16 cellular contexts compared by ENCODE assay signal in genomic region chr2:25079050-25079635, GRCh38. TPM values are rescaled to one million over a fixed set of nuclear protein-coding genes. Genes with fewer than 3 reads are reported as not detected.
DNase-seq lines count a peak whose midpoint lies in the region; ATAC-seq and TF ChIP-seq lines count a peak whose summit lies in the region.
"Had no signal": no experiment of that assay in that cellular context is flagged by ENCODE, and none has a peak within 500 bp of the region (broad histone marks: within the 10 kb centered on the region; RNA-seq: fewer than 3 reads in every experiment).

No MANE protein-coding gene starts in this region.

- H3K4me1 ChIP-seq in left ventricle myocardium inferior = peaks cover 69% of the 10 kb centered on the region
- H3K4me1 ChIP-seq in thyroid gland = peaks cover 53 to 66% of the 10 kb centered on the region in 2 donors

- WGBS in thyroid gland, 2 donors = 87 to 90% methylated on average over 3 of the region's 3 CpGs

- peaks cover 8% of the 10 kb centered on the region for H3K4me1 Mint-ChIP-seq in WTC11

- H3K27me3 ChIP-seq in left ventricle myocardium inferior (ENCODE audit: low read depth) = no peaks in the 10 kb centered on the region
- H3K27me3 ChIP-seq in dorsolateral prefrontal cortex = no peaks in the 10 kb centered on the region
- H3K27me3 ChIP-seq in thyroid gland = no peaks in the 10 kb centered on the region
- H3K27me3 ChIP-seq: ovary, transverse colon had no signal

- H3K4me3 Mint-ChIP-seq in WTC11 = no peak overlapping the region
- H3K4me3 Mint-ChIP-seq: activated naive CD4-positive, alpha-beta T cell treated with anti-CD3 and anti-CD28 coated beads for 36 hours; CD8-positive, alpha-beta T cell; endodermal cell had no signal

- TF ChIP-seq POLR2A in thyroid gland (IDR thresholded peaks at IDR 0.05) = no peak

- no peak overlapping the region for H3K27ac Mint-ChIP-seq in WTC11
- H3K27ac Mint-ChIP-seq: activated naive CD4-positive, alpha-beta T cell treated with anti-CD3 and anti-CD28 coated beads for 36 hours; CD8-positive, alpha-beta T cell; endodermal cell had no signal

- CTCF ChIA-PET in WTC11 (lab: Charles Lee) = interaction anchor here (0.6 kb wide), 1 partner anchor 962 kb away, joined by 5 read pairs; no protein-coding TSS in a partner anchor

- no peaks in the 10 kb centered on the region for H3K27me3 Mint-ChIP-seq in WTC11 (ENCODE audit: low read depth)

- H3K4me3 ChIP-seq in left ventricle myocardium inferior (no peak overlapping the region), dorsolateral prefrontal cortex (peak overlapping the region in 10 of 59 donors; percentile 0 to 32 (median 22)), thyroid gland (replicated peaks in 1 of 3) (no peak overlapping the region)
- H3K4me3 ChIP-seq: lung, ovary, transverse colon had no signal

- H3K36me3 Mint-ChIP-seq in WTC11 = peaks cover 2% of the 10 kb centered on the region; the same call in 1 of the 2 replicates
- H3K36me3 Mint-ChIP-seq: CD8-positive, alpha-beta T cell had no signal

- H3K9me3 Mint-ChIP-seq in WTC11 = peaks cover 6% of the 10 kb centered on the region; the same call in 1 of the 2 replicates
- H3K9me3 Mint-ChIP-seq: activated naive CD4-positive, alpha-beta T cell treated with anti-CD3 and anti-CD28 coated beads for 36 hours; CD8-positive, alpha-beta T cell; endodermal cell had no signal

- intact Hi-C loops in left ventricle myocardium inferior (cut with micrococcal nuclease) (no loop called here), left cardiac atrium (cut with DNase I) (no loop called here), dorsolateral prefrontal cortex (cut with DNase I) (no loop called here), thyroid gland (cut with DNase I) (no loop called here)

- DNase-seq in left ventricle myocardium inferior (no peak), left cardiac atrium (no peak), NCI-H2196 treated with DMSO at 0.1 percent for 48 hours (lab: John Stamatoyannopoulos, UW; ENCODE audit: unreplicated experiment) (peak; percentile 64), dorsolateral prefrontal cortex (peak in 1 of 10 donors; percentile 30), thyroid gland (no peak), T1000 (lab: John Stamatoyannopoulos, UW) (no peak), WTC11 (ENCODE audit: low spot score) (no peak), NCI-H1048 (lab: John Stamatoyannopoulos, UW) (no peak)
- DNase-seq: activated CD4-positive, alpha-beta T cell treated with anti-CD3 and anti-CD28 coated beads, Interleukin-2, amount 50 U/mL, for 48 hours; activated naive CD4-positive, alpha-beta T cell treated with anti-CD3 and anti-CD28 coated beads for 36 hours; CD8-positive, alpha-beta T cell; ovary; stimulated activated naive CD4-positive, alpha-beta T cell; transverse colon had no signal

- H3K9me3 ChIP-seq in left ventricle myocardium inferior (replicated peaks) (no peaks in the 10 kb centered on the region), thyroid gland (no peaks in the 10 kb centered on the region)
- H3K9me3 ChIP-seq: ovary, transverse colon had no signal

- H3K36me3 ChIP-seq in left ventricle myocardium inferior (no peaks in the 10 kb centered on the region), thyroid gland (no peaks in the 10 kb centered on the region)
- H3K36me3 ChIP-seq: ovary, transverse colon had no signal

- POLR2A ChIA-PET in WTC11 (lab: Charles Lee) = interaction anchor here (0.6 kb wide), 1 partner anchor 15 kb away, joined by 7 read pairs; no protein-coding TSS in a partner anchor

- ATAC-seq in left cardiac atrium (no peak), WTC11 (no peak)
- ATAC-seq: CD8-positive, alpha-beta T cell had no signal

- TF ChIP-seq CTCF in left ventricle myocardium inferior (IDR thresholded peaks at IDR 0.05; ENCODE audit: borderline replicate concordance) (no peak), dorsolateral prefrontal cortex (IDR thresholded peaks at IDR 0.05 in 54 of 56, conservative IDR thresholded peaks at IDR 0.05 in 2 of 56; ENCODE audit: low read depth in 1 of 56, partially characterized antibody in 56 of 56) (no peak), thyroid gland (IDR thresholded peaks at IDR 0.05) (no peak), WTC11 (IDR thresholded peaks at IDR 0.05) (no peak)

- peak overlapping the region; percentile 72 for H3K27ac ChIP-seq in left ventricle myocardium inferior (replicated peaks)
- peak overlapping the region in 42 of 59 donors; percentile 1 to 83 (median 42) for H3K27ac ChIP-seq in dorsolateral prefrontal cortex
- H3K27ac ChIP-seq in thyroid gland = peak overlapping the region in 2 of 3 donors; percentile 89 to 92
- H3K27ac ChIP-seq: ovary had no signal

TF ChIP-seq in WTC11, 78 proteins besides CTCF, POLR2A, EP300 and RAD21:
- TF ChIP-seq CREM (CRISPR knock-in tag; IDR thresholded peaks at IDR 0.05) = no peak
- no peak for TF ChIP-seq FOXK1 (CRISPR knock-in tag; IDR thresholded peaks at IDR 0.05)
- TF ChIP-seq ZBTB21 (CRISPR knock-in tag; IDR thresholded peaks at IDR 0.05; ENCODE audit: borderline replicate concordance) = no peak
- TF ChIP-seq IRF1 (CRISPR knock-in tag; IDR thresholded peaks at IDR 0.05) = no peak
- TF ChIP-seq, protein P1, sequence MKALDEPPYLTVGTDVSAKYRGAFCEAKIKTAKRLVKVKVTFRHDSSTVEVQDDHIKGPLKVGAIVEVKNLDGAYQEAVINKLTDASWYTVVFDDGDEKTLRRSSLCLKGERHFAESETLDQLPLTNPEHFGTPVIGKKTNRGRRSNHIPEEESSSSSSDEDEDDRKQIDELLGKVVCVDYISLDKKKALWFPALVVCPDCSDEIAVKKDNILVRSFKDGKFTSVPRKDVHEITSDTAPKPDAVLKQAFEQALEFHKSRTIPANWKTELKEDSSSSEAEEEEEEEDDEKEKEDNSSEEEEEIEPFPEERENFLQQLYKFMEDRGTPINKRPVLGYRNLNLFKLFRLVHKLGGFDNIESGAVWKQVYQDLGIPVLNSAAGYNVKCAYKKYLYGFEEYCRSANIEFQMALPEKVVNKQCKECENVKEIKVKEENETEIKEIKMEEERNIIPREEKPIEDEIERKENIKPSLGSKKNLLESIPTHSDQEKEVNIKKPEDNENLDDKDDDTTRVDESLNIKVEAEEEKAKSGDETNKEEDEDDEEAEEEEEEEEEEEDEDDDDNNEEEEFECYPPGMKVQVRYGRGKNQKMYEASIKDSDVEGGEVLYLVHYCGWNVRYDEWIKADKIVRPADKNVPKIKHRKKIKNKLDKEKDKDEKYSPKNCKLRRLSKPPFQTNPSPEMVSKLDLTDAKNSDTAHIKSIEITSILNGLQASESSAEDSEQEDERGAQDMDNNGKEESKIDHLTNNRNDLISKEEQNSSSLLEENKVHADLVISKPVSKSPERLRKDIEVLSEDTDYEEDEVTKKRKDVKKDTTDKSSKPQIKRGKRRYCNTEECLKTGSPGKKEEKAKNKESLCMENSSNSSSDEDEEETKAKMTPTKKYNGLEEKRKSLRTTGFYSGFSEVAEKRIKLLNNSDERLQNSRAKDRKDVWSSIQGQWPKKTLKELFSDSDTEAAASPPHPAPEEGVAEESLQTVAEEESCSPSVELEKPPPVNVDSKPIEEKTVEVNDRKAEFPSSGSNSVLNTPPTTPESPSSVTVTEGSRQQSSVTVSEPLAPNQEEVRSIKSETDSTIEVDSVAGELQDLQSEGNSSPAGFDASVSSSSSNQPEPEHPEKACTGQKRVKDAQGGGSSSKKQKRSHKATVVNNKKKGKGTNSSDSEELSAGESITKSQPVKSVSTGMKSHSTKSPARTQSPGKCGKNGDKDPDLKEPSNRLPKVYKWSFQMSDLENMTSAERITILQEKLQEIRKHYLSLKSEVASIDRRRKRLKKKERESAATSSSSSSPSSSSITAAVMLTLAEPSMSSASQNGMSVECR (CRISPR knock-in tag; IDR thresholded peaks at IDR 0.05; ENCODE audit: borderline replicate concordance) = no peak
- TF ChIP-seq FOXJ3 (CRISPR knock-in tag; IDR thresholded peaks at IDR 0.05; ENCODE audit: borderline replicate concordance) = no peak

RNA-seq across cellular contexts. Expression of gene EFR3B, which starts 37.3 kb away (rescaled TPM):
- total RNA-seq in left ventricle myocardium inferior (8.7 TPM), left cardiac atrium (1 to 10 TPM; 7.5 to 8.7 TPM), dorsolateral prefrontal cortex (100 to 1,000 TPM in 6 of 120 experiments, 10 to 100 TPM in 114; 44.3 to 131 (median 75.5) TPM), thyroid gland (10 to 100 TPM; 17.3 to 21.5 (median 20.0) TPM), WTC11 (2021) (8.9 to 10.1 TPM (median 9.7 TPM) in 3 replicates)
